17 cellular contexts compared by ENCODE assay signal in genomic region chr1:89671775-89672488, GRCh38. TPM values are rescaled to one million over a fixed set of nuclear protein-coding genes. Genes with fewer than 3 reads are reported as not detected.
A peak's percentile ranks its signal among the peaks of the same experiment; 100 is the strongest.
DNase-seq lines count a peak whose midpoint lies in the region; ATAC-seq and TF ChIP-seq lines count a peak whose summit lies in the region.
"Had no signal": no experiment of that assay in that cellular context is flagged by ENCODE, and none has a peak within 500 bp of the region (broad histone marks: within the 10 kb centered on the region; RNA-seq: fewer than 3 reads in every experiment).

No MANE protein-coding gene starts in this region.

- H3K4me2 ChIP-seq in IMR-90 (ENCODE audit: low read depth, low read length) = peak overlapping the region; percentile 29; the same call in 1 of the 2 replicates
- no peak overlapping the region for H3K4me2 ChIP-seq in GM23338

- no peaks in the 10 kb centered on the region for H3K9me3 Mint-ChIP-seq in natural killer cell
- no peaks in the 10 kb centered on the region for H3K9me3 Mint-ChIP-seq in GM23338
- H3K9me3 Mint-ChIP-seq: neural crest cell had no signal

- peaks cover 5% of the 10 kb centered on the region; the same call in 1 of the 2 replicates for H3K9me1 ChIP-seq in IMR-90 (ENCODE audit: insufficient read depth, low read length)

- intact Hi-C loops in IMR-90 (cut with micrococcal nuclease) = no loop called here
- intact Hi-C loops in natural killer cell (cut with micrococcal nuclease) = loop anchor here (2.0 kb wide), 1 partner anchor 37 kb away; no protein-coding TSS in a partner anchor

- no peak overlapping the region for H2AK9ac ChIP-seq in IMR-90 (replicated peaks; ENCODE audit: low read depth, low read length, poor library complexity)

- H4K5ac ChIP-seq in IMR-90 (ENCODE audit: low read depth, low read length) = no peak overlapping the region

- no peak overlapping the region for H2BK15ac ChIP-seq in IMR-90 (ENCODE audit: low read depth, low read length)

- no peak overlapping the region for H3K56ac ChIP-seq in IMR-90 (ENCODE audit: extremely low read depth, insufficient read depth, low read length)

- no peak overlapping the region for H2BK120ac ChIP-seq in IMR-90 (ENCODE audit: low read depth, low read length)

- H3K4me3 ChIP-seq in IMR-90 (ENCODE audit: insufficient read depth, low read depth, low read length) = no peak overlapping the region
- H3K4me3 ChIP-seq in GM23338 = no peak overlapping the region

- no peak overlapping the region for H3K4me3 Mint-ChIP-seq in natural killer cell
- H3K4me3 Mint-ChIP-seq in GM23338 = no peak overlapping the region
- H3K4me3 Mint-ChIP-seq: neural crest cell had no signal

- no peaks in the 10 kb centered on the region for H3K9me3 ChIP-seq in IMR-90 (ENCODE audit: control insufficient read depth, insufficient read depth, low read length)

- TF ChIP-seq POLR2A in IMR-90 (IDR thresholded peaks at IDR 0.05; ENCODE audit: low read depth, low read length) = no peak

- no peak for TF ChIP-seq RAD21 in IMR-90 (IDR thresholded peaks at IDR 0.05; ENCODE audit: low read length)

- no peaks in the 10 kb centered on the region for H3K9me2 ChIP-seq in GM23338 (ENCODE audit: insufficient read depth)

- CTCF ChIA-PET in IMR-90 (lab: Yijun Ruan, JAX) = interaction anchor here (0.6 to 1.0 kb wide), 2 partner anchors 30 to 91 kb away, joined by 3 read pairs; no protein-coding TSS in a partner anchor

- H3F3A ChIP-seq in GM23338 (replicated peaks; ENCODE audit: low read depth) = no peaks in the 10 kb centered on the region

- no peaks in the 10 kb centered on the region for H3K79me2 ChIP-seq in GM23338 (replicated peaks; ENCODE audit: insufficient read depth)

- H3K4me1 ChIP-seq in IMR-90 (ENCODE audit: control insufficient read depth, insufficient read depth, low read length) (peaks cover 2% of the 10 kb centered on the region; the same call in 1 of the 2 replicates), GM23338 (ENCODE audit: insufficient read depth) (no peaks in the 10 kb centered on the region)

- H3K4ac ChIP-seq in IMR-90 (ENCODE audit: low read depth, low read length) = no peak overlapping the region; the same call in 1 of the 2 replicates

- H3K36me3 Mint-ChIP-seq in natural killer cell (no peaks in the 10 kb centered on the region), GM23338 (ENCODE audit: low read depth) (no peaks in the 10 kb centered on the region)

- in situ Hi-C loops in IMR-90 (cut with MboI; ENCODE audit: low sequenced_read_pairs) = no loop called here

- no peak overlapping the region for H4K91ac ChIP-seq in IMR-90 (ENCODE audit: insufficient read depth, low read depth, low read length)

- H3K23ac ChIP-seq in IMR-90 (ENCODE audit: low read depth, low read length) = no peak overlapping the region

- H4K20me1 ChIP-seq in IMR-90 (ENCODE audit: insufficient read depth, low read length) (peaks cover 27% of the 10 kb centered on the region), GM23338 (replicated peaks; ENCODE audit: insufficient read depth) (no peaks in the 10 kb centered on the region)

- H3K9ac ChIP-seq in IMR-90 (ENCODE audit: low read depth, low read length) = no peak overlapping the region

- DNase-seq in activated CD4-positive, CD25-positive, alpha-beta regulatory T cell (lab: John Stamatoyannopoulos, UW) = no peak
- DNase-seq in IMR-90 (peak; percentile 66), astrocyte of the hippocampus (ENCODE audit: low read depth, low spot score) (peak; percentile 25), natural killer cell (no peak), GM23338 (ENCODE audit: low spot score) (no peak), NCI-H1694 (lab: John Stamatoyannopoulos, UW) (no peak), NCI-H748 treated with DMSO at 0.1 percent for 48 hours (lab: John Stamatoyannopoulos, UW) (no peak)
- DNase-seq: activated CD4-positive, alpha-beta T cell treated with anti-CD3 and anti-CD28 coated beads, Interleukin-2, amount 50 U/mL, for 48 hours; amniotic stem cell; DMS79; left colon; NCI-H2029; NK-92 treated with Interleukin-12 subunit alpha and Interleukin-12 subunit beta, amount 100 ng/mL, for 24 hours; small intestine; trophoblast cell had no signal

- TF ChIP-seq CTCF in IMR-90 (conservative IDR thresholded peaks at IDR 0.05; ENCODE audit: low read depth, low read length) (no peak), natural killer cell (IDR thresholded peaks at IDR 0.05) (no peak), GM23338 (conservative IDR thresholded peaks at IDR 0.05; ENCODE audit: low read depth in 2 of 2) (no peak)

- no peak overlapping the region for H4K8ac ChIP-seq in IMR-90 (ENCODE audit: low read depth in 2 of 2, low read length in 2 of 2)

- H3K14ac ChIP-seq in IMR-90 (replicated peaks; ENCODE audit: low read depth, low read length) = 0 out of 2 replicates have a peak overlapping the region, but pooled peaks have one; percentile 24

- dilution Hi-C loops in IMR-90 (cut with HindIII; ENCODE audit: low sequenced_read_pairs, unreplicated experiment) = no loop called here

- H3K27ac Mint-ChIP-seq in natural killer cell = peak overlapping the region in 1 of 2 donors; percentile 80
- no peak overlapping the region for H3K27ac Mint-ChIP-seq in GM23338

- POLR2A ChIA-PET in IMR-90 (lab: Charles Lee; ENCODE audit: unreplicated experiment) = no interaction called here

- no peak overlapping the region for H2BK20ac ChIP-seq in IMR-90 (ENCODE audit: low read depth, low read length)

- H2AFZ ChIP-seq in IMR-90 (replicated peaks; ENCODE audit: low read length, poor library complexity) (no peak overlapping the region), GM23338 (no peak overlapping the region)

- WGBS in IMR-90 (ENCODE audit: extremely low coverage in 2 of 2, insufficient read length in 1 of 2), 2 experiments = no CpG with 5 or more reads among the region's 4 CpGs

- H2BK5ac ChIP-seq in IMR-90 (ENCODE audit: low read depth, low read length, poor library complexity, severe bottlenecking) = no peak overlapping the region

- H3K27ac ChIP-seq in IMR-90 (ENCODE audit: insufficient read depth, low read length) = no peak overlapping the region
- H3K27ac ChIP-seq in GM23338 (ENCODE audit: low read depth) = no peak overlapping the region

- no TSS peak for BruUV-seq in IMR-90 (replicated peaks; lab: Mats Ljungman, UMichigan)

- H2AK5ac ChIP-seq in IMR-90 (ENCODE audit: low read depth, low read length) = no peak overlapping the region

- H3K27me3 ChIP-seq in IMR-90 (ENCODE audit: control insufficient read depth, insufficient read depth, low read length) = no peaks in the 10 kb centered on the region
- no peaks in the 10 kb centered on the region for H3K27me3 ChIP-seq in GM23338 (ENCODE audit: insufficient read depth)

- no peaks in the 10 kb centered on the region for H3K27me3 Mint-ChIP-seq in natural killer cell (ENCODE audit: low read depth in 2 of 2)
- H3K27me3 Mint-ChIP-seq in GM23338 (ENCODE audit: insufficient read depth, low read depth, poor library complexity) = no peaks in the 10 kb centered on the region

- H3K18ac ChIP-seq in IMR-90 (ENCODE audit: low read depth, low read length) = peak overlapping the region; percentile 47; the same call in 1 of the 2 replicates

- H3K4me1 Mint-ChIP-seq in natural killer cell (peaks cover 70 to 74% of the 10 kb centered on the region in 2 donors), GM23338 (no peaks in the 10 kb centered on the region)
- H3K4me1 Mint-ChIP-seq: neural crest cell had no signal

- ATAC-seq in activated CD4-positive, CD25-positive, alpha-beta regulatory T cell treated with anti-CD3 and anti-CD28 coated beads, Interleukin-2, amount 50 U/mL, for 24 hours = peak; percentile 85
- peak; percentile 21 for ATAC-seq in IMR-90 (ENCODE audit: low read depth)
- peak; percentile 40 to 61 (median 41) for ATAC-seq in natural killer cell
- no peak for ATAC-seq in GM23338
- ATAC-seq: left colon had no signal

- H3K36me3 ChIP-seq in IMR-90 (ENCODE audit: control insufficient read depth, insufficient read depth, low read length) (no peaks in the 10 kb centered on the region), GM23338 (ENCODE audit: insufficient read depth) (no peaks in the 10 kb centered on the region)

- H3K79me1 ChIP-seq in IMR-90 (ENCODE audit: low read depth in 1 of 2, low read length in 2 of 2) = peaks cover 33 to 63% of the 10 kb centered on the region in 2 experiments

TF ChIP-seq in IMR-90, 13 proteins besides CTCF, POLR2A, EP300 and RAD21:
- TF ChIP-seq CHD1 (IDR thresholded peaks at IDR 0.05; ENCODE audit: low read depth, low read length) (no peak), SMC3 (IDR thresholded peaks at IDR 0.05; ENCODE audit: low read depth, low read length) (no peak), FOS (IDR thresholded peaks at IDR 0.05; ENCODE audit: low read depth, low read length) (peak; percentile 83)

TF ChIP-seq in GM23338, 12 proteins besides CTCF, POLR2A, EP300 and RAD21 (continues in another document):
- no peak for TF ChIP-seq POLR2AphosphoS5 (IDR thresholded peaks at IDR 0.05; ENCODE audit: low read depth)
- TF ChIP-seq EZH2phosphoT487 (IDR thresholded peaks at IDR 0.05; ENCODE audit: unreplicated experiment) = no peak
- TF ChIP-seq JUNB (IDR thresholded peaks at IDR 0.05; ENCODE audit: unreplicated experiment) = no peak
- no peak for TF ChIP-seq STAT1 (IDR thresholded peaks at IDR 0.05; ENCODE audit: unreplicated experiment)
- TF ChIP-seq ETS1 (IDR thresholded peaks at IDR 0.05) = no peak

RNA-seq across cellular contexts. Expression of gene LRRC8C, which starts 39.0 kb away (rescaled TPM):
- total RNA-seq in IMR-90 (2012; rRNA removed) (12.9 and 15.3 TPM in 2 replicates), natural killer cell (10 to 100 TPM in 2 of 3 donors, 1 to 10 TPM in 1; 7.6 to 19.1 (median 15.1) TPM)
- polyA plus RNA-seq in IMR-90 (2012; rRNA removed) (6.5 TPM in 2 replicates), GM23338 (2016; fragmentation: Nextera tagmentation; extraction: Ambion mirVana) (0.78 and 0.89 TPM in 2 replicates)
- 2.1 and 2.3 TPM in 2 replicates for polyA plus RNA-seq in IMR-90 (2012; cell fraction: cytosol; rRNA removed)
- 1.2 and 3.8 TPM in 2 replicates for polyA plus RNA-seq in IMR-90 (2012; cell fraction: nucleus; rRNA removed; ENCODE audit: low replicate concordance)
- 2.6 and 3.9 TPM in 2 replicates for total RNA-seq in GM23338 (2014; rRNA removed; shearing (Covaris generic))

Comparison
In these comparisons a context has a peak if more than half of its experiments do, and no peak if none do; other contexts are left out.
1. DNase-seq: peak in IMR-90 (single experiment) and astrocyte of the hippocampus (single experiment); none in activated CD4-positive, CD25-positive, alpha-beta regulatory T cell (0 of 4), natural killer cell (single experiment), GM23338 (single experiment), NCI-H1694 (single experiment) and NCI-H748 treated with DMSO at 0.1 percent for 48 hours (single experiment).